17 cellular contexts compared by ENCODE assay signal in the genomic region with DNA sequence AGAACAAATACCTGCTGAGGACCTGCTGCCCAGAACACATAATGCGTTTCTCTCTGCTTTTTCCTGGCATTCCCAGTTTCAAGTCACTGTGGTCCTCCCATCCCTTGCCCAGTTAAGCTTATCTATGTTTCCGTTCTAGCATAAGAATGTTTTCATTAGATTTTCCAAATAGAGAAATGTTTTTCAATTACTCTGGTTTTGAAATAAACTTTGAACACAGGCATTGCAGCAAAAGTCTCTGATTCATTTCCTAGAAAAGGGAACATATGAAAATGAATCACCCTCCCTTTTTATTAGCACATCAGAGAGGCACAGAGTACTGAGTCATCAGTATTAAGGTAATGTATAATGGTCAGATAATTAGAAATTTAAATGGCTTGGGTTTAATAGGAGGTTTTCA.
DNase-seq lines count a peak whose midpoint lies in the region; ATAC-seq, FAIRE-seq and TF ChIP-seq lines count a peak whose summit lies in the region.
"Had no signal": no experiment of that assay in that cellular context is flagged by ENCODE, and none has a peak within 500 bp of the region (broad histone marks: within the 10 kb centered on the region; RNA-seq: fewer than 3 reads in every experiment).

No MANE protein-coding gene starts in this region.

- TF ChIP-seq CTCF in brain microvascular endothelial cell (IDR thresholded peaks at IDR 0.05; ENCODE audit: low read depth, low read length, missing control alignments), result no peak

- intact Hi-C loops in left cardiac atrium (cut with DNase I), result no loop called here
- intact Hi-C loops in Right ventricle myocardium superior (cut with DNase I), result no loop called here

- ATAC-seq in left cardiac atrium (peak; percentile 68 to 93), Right ventricle myocardium superior (ENCODE audit: poor library complexity) (no peak), GM19035 (IDR thresholded peaks at IDR 0.05; ENCODE audit: unreplicated experiment) (no peak)
- ATAC-seq: natural killer cell had no signal

- in situ Hi-C loops in brain microvascular endothelial cell (cut with HindIII; ENCODE audit: low pct_ligation_motif_present, low sequenced_read_pairs), result no loop called here
- in situ Hi-C loops in KBM-7 (cut with MboI; ENCODE audit: low pct_unique_long_range_greater_than_20kb, low sequenced_read_pairs), result no loop called here

- no peak overlapping the region for H3K27ac ChIP-seq in brain microvascular endothelial cell
- H3K27ac ChIP-seq: HL-60, WERI-Rb-1 had no signal

- no peak for FAIRE-seq in H54 (lab: Jason Lieb, UNC)
- FAIRE-seq: GM19239 had no signal

- no peaks in the 10 kb centered on the region for H3K27me3 ChIP-seq in brain microvascular endothelial cell (replicated peaks)
- H3K27me3 ChIP-seq: Peyer's patch had no signal

- H3K4me3 ChIP-seq in brain microvascular endothelial cell (ENCODE audit: low read depth, low read length), result no peak overlapping the region
- H3K4me3 ChIP-seq: Peyer's patch had no signal

- H3K36me3 ChIP-seq in brain microvascular endothelial cell (replicated peaks), result no peaks in the 10 kb centered on the region
- H3K36me3 ChIP-seq: BE2C, Peyer's patch, WERI-Rb-1 had no signal

- TF ChIP-seq POLR2A in H54 (IDR thresholded peaks at IDR 0.05; ENCODE audit: low read depth, low read length), result no peak

- DNase-seq in left cardiac atrium (no peak), Right ventricle myocardium superior (no peak), brain microvascular endothelial cell (peak; percentile 18), iris pigment epithelial cell (ENCODE audit: low read depth) (peak; percentile 86), DMS79 treated with DMSO at 0.1 percent for 48 hours (lab: John Stamatoyannopoulos, UW) (no peak), KBM-7 (no peak), H54 (ENCODE audit: insufficient read length, low spot score) (no peak)
- DNase-seq: activated T-cell treated with anti-CD3 and anti-CD28 coated beads, Interleukin-2, amount 50 U/mL, for 24 hours; BE2C; natural killer cell; NCI-H2081; Peyer's patch; stimulated activated CD4-positive, alpha-beta T cell treated with anti-CD3 and anti-CD28 coated beads, Interleukin-1b, Interleukin-23, amount 100 ng/mL, for 48 hours; WERI-Rb-1 had no signal

Comparison
In these comparisons a context has a peak if more than half of its experiments do, and no peak if none do; other contexts are left out.
1. ATAC-seq: peak in left cardiac atrium (2 of 2); none in Right ventricle myocardium superior (single experiment) and GM19035 (single experiment).
2. DNase-seq: peak in brain microvascular endothelial cell (single experiment) and iris pigment epithelial cell (single experiment); none in left cardiac atrium (single experiment), Right ventricle myocardium superior (single experiment), DMS79 treated with DMSO at 0.1 percent for 48 hours (single experiment), KBM-7 (single experiment) and H54 (single experiment).